In genomic region chr17:60506312-60506711, GRCh38 we compare ENCODE assay signal across 10 cellular contexts. TPM values are rescaled to one million over a fixed set of nuclear protein-coding genes. Genes with fewer than 3 reads are reported as not detected.
A peak's percentile ranks its signal among the peaks of the same experiment; 100 is the strongest.
DNase-seq lines count a peak whose midpoint lies in the region; ATAC-seq, FAIRE-seq and TF ChIP-seq lines count a peak whose summit lies in the region.
"Had no signal": no experiment of that assay in that cellular context is flagged by ENCODE, and none has a peak within 500 bp of the region (broad histone marks: within the 10 kb centered on the region; RNA-seq: fewer than 3 reads in every experiment).

No MANE protein-coding gene starts in this region.

- FAIRE-seq in GM12878 (lab: Jason Lieb, UNC): no peak
- FAIRE-seq in HepG2 (lab: Jason Lieb, UNC): no peak

- peaks cover 25% of the 10 kb centered on the region for H3K36me3 Mint-ChIP-seq in CD8-positive, alpha-beta T cell
- H3K36me3 Mint-ChIP-seq in activated CD4-positive, alpha-beta T cell treated with anti-CD3 and anti-CD28 coated beads, Interleukin-2, amount 10 ng/mL, durations not matched to agents 24 days and 14 days (ENCODE audit: low read depth): peaks cover 9% of the 10 kb centered on the region

- DNase-seq in CD8-positive, alpha-beta T cell: no peak
- peak; percentile 64 to 79 for DNase-seq in Kasumi-1 (lab: John Stamatoyannopoulos, UW)
- DNase-seq in GM12878 (ENCODE audit: low read depth, low spot score): no peak
- peak; percentile 9 for DNase-seq in HepG2 (ENCODE audit: low spot score)
- DNase-seq in 8988T: no peak
- no peak for DNase-seq in anterior cingulate cortex (lab: John Stamatoyannopoulos, UW)
- no peak for DNase-seq in stimulated activated naive CD8-positive, alpha-beta T cell treated with anti-CD3 and anti-CD28 coated beads, Interleukin-15, amount 100 ng/mL, for 72 hours
- no peak for DNase-seq in activated CD4-positive, alpha-beta T cell treated with anti-CD3 and anti-CD28 coated beads, Interleukin-2, amount 10 ng/mL, durations not matched to agents 24 days and 14 days
- DNase-seq: posterior cingulate gyrus had no signal

- peaks cover 48% of the 10 kb centered on the region for H3K4me1 Mint-ChIP-seq in CD8-positive, alpha-beta T cell (ENCODE audit: low read depth)
- peaks cover 25% of the 10 kb centered on the region for H3K4me1 Mint-ChIP-seq in stimulated activated naive CD8-positive, alpha-beta T cell treated with anti-CD3 and anti-CD28 coated beads, Interleukin-15, amount 100 ng/mL, for 72 hours
- peaks cover 10% of the 10 kb centered on the region for H3K4me1 Mint-ChIP-seq in activated CD4-positive, alpha-beta T cell treated with anti-CD3 and anti-CD28 coated beads, Interleukin-2, amount 10 ng/mL, durations not matched to agents 24 days and 14 days

- H3K36me3 ChIP-seq in CD8-positive, alpha-beta T cell (ENCODE audit: insufficient read depth, low read length): no peaks in the 10 kb centered on the region
- peaks cover 0 to 3% of the 10 kb centered on the region in 2 experiments; a peak in 1 of 4 replicates for H3K36me3 ChIP-seq in GM12878 (ENCODE audit: control insufficient read depth in 2 of 2, insufficient read depth in 2 of 2, low read length in 1 of 2)
- peaks cover 4 to 15% of the 10 kb centered on the region in 2 experiments for H3K36me3 ChIP-seq in HepG2 (replicated peaks in 1 of 2; ENCODE audit: control insufficient read depth in 1 of 2, insufficient read depth in 2 of 2, low read length in 2 of 2)

- H3K27ac ChIP-seq in CD8-positive, alpha-beta T cell (ENCODE audit: low read depth, low read length): no peak overlapping the region
- no peak overlapping the region for H3K27ac ChIP-seq in GM12878 (ENCODE audit: control insufficient read depth, insufficient read depth)
- no peak overlapping the region for H3K27ac ChIP-seq in HepG2 (ENCODE audit: extremely low read length, insufficient read depth, low read length)
- H3K27ac ChIP-seq: gastroesophageal sphincter had no signal

- SMC1A ChIA-PET in GM12878 (lab: Charles Lee; ENCODE audit: uncharacterized antibody, unreplicated experiment): interaction anchor here (0.6 kb wide), 1 partner anchor 242 kb away, joined by 3 read pairs; no protein-coding TSS in a partner anchor

- H3K27me3 Mint-ChIP-seq in CD8-positive, alpha-beta T cell (ENCODE audit: low read depth): no peaks in the 10 kb centered on the region
- H3K27me3 Mint-ChIP-seq in stimulated activated naive CD8-positive, alpha-beta T cell treated with anti-CD3 and anti-CD28 coated beads, Interleukin-15, amount 100 ng/mL, for 72 hours: no peaks in the 10 kb centered on the region
- H3K27me3 Mint-ChIP-seq in activated CD4-positive, alpha-beta T cell treated with anti-CD3 and anti-CD28 coated beads, Interleukin-2, amount 10 ng/mL, durations not matched to agents 24 days and 14 days: no peaks in the 10 kb centered on the region

- H3K4me3 Mint-ChIP-seq in CD8-positive, alpha-beta T cell: no peak overlapping the region
- H3K4me3 Mint-ChIP-seq in stimulated activated naive CD8-positive, alpha-beta T cell treated with anti-CD3 and anti-CD28 coated beads, Interleukin-15, amount 100 ng/mL, for 72 hours: no peak overlapping the region
- no peak overlapping the region for H3K4me3 Mint-ChIP-seq in activated CD4-positive, alpha-beta T cell treated with anti-CD3 and anti-CD28 coated beads, Interleukin-2, amount 10 ng/mL, durations not matched to agents 24 days and 14 days

- no peaks in the 10 kb centered on the region for H3K9me3 ChIP-seq in CD8-positive, alpha-beta T cell (ENCODE audit: low read length)
- H3K9me3 ChIP-seq in GM12878 (replicated peaks; ENCODE audit: control insufficient read depth, insufficient read depth, low read length) (no peaks in the 10 kb centered on the region), HepG2 (ENCODE audit: low read length) (no peaks in the 10 kb centered on the region)
- H3K9me3 ChIP-seq: gastroesophageal sphincter had no signal

- BruUV-seq in GM12878 (replicated peaks; lab: Mats Ljungman, UMichigan) (no TSS peak), HepG2 (replicated peaks; lab: Mats Ljungman, UMichigan) (no TSS peak)

- H4K20me1 ChIP-seq in GM12878 (ENCODE audit: control insufficient read depth, insufficient read depth) (peaks cover 5% of the 10 kb centered on the region; the same call in 1 of the 2 replicates), HepG2 (ENCODE audit: insufficient read depth, low read length) (peaks cover 16% of the 10 kb centered on the region)

- TF ChIP-seq EP300 in GM12878 (IDR thresholded peaks at IDR 0.05; ENCODE audit: borderline replicate concordance in 1 of 2, control insufficient read depth in 1 of 2, low read depth in 2 of 2, low read length in 2 of 2): no peak
- TF ChIP-seq EP300 in HepG2 (IDR thresholded peaks at IDR 0.05; ENCODE audit: low read depth in 2 of 2, low read length in 2 of 2): no peak
- TF ChIP-seq EP300 in HepG2 (CRISPR knock-in tag; IDR thresholded peaks at IDR 0.05; ENCODE audit: borderline replicate concordance): no peak

- in situ Hi-C loops in GM12878 (cut with MboI): no loop called here
- in situ Hi-C loops in HepG2 (cut with HindIII; ENCODE audit: extremely low pct_ligation_motif_present, low pct_unique_long_range_greater_than_20kb): no loop called here

- H2AFZ ChIP-seq in GM12878 (ENCODE audit: control insufficient read depth, low read depth, low read length) (no peak overlapping the region), HepG2 (ENCODE audit: low read length) (no peak overlapping the region)

- RAD21 ChIA-PET in GM12878 (lab: Charles Lee; ENCODE audit: unreplicated experiment): interaction anchor here (0.6 kb wide), 1 partner anchor 192 kb away, joined by 3 read pairs; no protein-coding TSS in a partner anchor

- H3K79me2 ChIP-seq in GM12878 (ENCODE audit: control insufficient read depth, insufficient read depth, low read length) (peaks cover 13% of the 10 kb centered on the region), HepG2 (ENCODE audit: insufficient read depth, low read length) (peaks cover 79% of the 10 kb centered on the region)

- H3K9ac ChIP-seq in GM12878 (ENCODE audit: control insufficient read depth, insufficient read depth, low read length) (no peak overlapping the region), HepG2 (ENCODE audit: insufficient read depth, low read depth, low read length) (no peak overlapping the region)

- POLR2A ChIA-PET in CD8-positive, alpha-beta T cell (lab: Charles Lee): no interaction called here
- POLR2A ChIA-PET in GM12878 (lab: Charles Lee) (no interaction called here), HepG2 (lab: Yijun Ruan, JAX) (interaction anchor here (0.8 to 1.1 kb wide), 2 partner anchors 20 to 94 kb away, joined by 3 to 5 read pairs; partner anchors contain the start of genes APPBP2 and PPM1D)

- H3K4me1 ChIP-seq in CD8-positive, alpha-beta T cell (ENCODE audit: insufficient read depth, low read length): peaks cover 3% of the 10 kb centered on the region
- H3K4me1 ChIP-seq in GM12878 (ENCODE audit: control insufficient read depth, insufficient read depth, low read length): no peaks in the 10 kb centered on the region
- peaks cover 6% of the 10 kb centered on the region; the same call in 1 of the 2 replicates for H3K4me1 ChIP-seq in HepG2 (ENCODE audit: insufficient read depth, low read length)

- WGBS in GM12878 (ENCODE audit: insufficient coverage, insufficient replicate concordance, low lambda C conversion rate, missing lambda C conversion rate): 94% methylated on average over 1 of the region's 1 CpG
- 95% methylated on average over 1 of the region's 1 CpG for WGBS in HepG2 (ENCODE audit: low lambda C conversion rate)

- peak overlapping the region; percentile 1 for H3K27ac Mint-ChIP-seq in CD8-positive, alpha-beta T cell
- peak overlapping the region in 1 of 2 donors; percentile 12 for H3K27ac Mint-ChIP-seq in stimulated activated naive CD8-positive, alpha-beta T cell treated with anti-CD3 and anti-CD28 coated beads, Interleukin-15, amount 100 ng/mL, for 72 hours
- H3K27ac Mint-ChIP-seq in activated CD4-positive, alpha-beta T cell treated with anti-CD3 and anti-CD28 coated beads, Interleukin-2, amount 10 ng/mL, durations not matched to agents 24 days and 14 days: no peak overlapping the region

- no peak for ATAC-seq in CD8-positive, alpha-beta T cell
- ATAC-seq in GM12878: no peak
- ATAC-seq in HepG2: peak; percentile 46; the same call in 2 of the 3 replicates
- no peak for ATAC-seq in stimulated activated naive CD8-positive, alpha-beta T cell treated with anti-CD3 and anti-CD28 coated beads, Interleukin-15, amount 100 ng/mL, for 72 hours
- ATAC-seq: gastroesophageal sphincter had no signal

- no peak for TF ChIP-seq POLR2A in GM12878 (IDR thresholded peaks at IDR 0.05; ENCODE audit: low read depth, low read length)
- no peak for TF ChIP-seq POLR2A in HepG2 (IDR thresholded peaks at IDR 0.05; ENCODE audit: insufficient read depth in 1 of 2, low read depth in 2 of 2, low read length in 2 of 2)

- no peak for TF ChIP-seq CTCF in CD8-positive, alpha-beta T cell (IDR thresholded peaks at IDR 0.05)
- TF ChIP-seq CTCF in GM12878 (IDR thresholded peaks at IDR 0.05 in 2 of 3, conservative IDR thresholded peaks at IDR 0.05 in 1 of 3; ENCODE audit: control insufficient read depth in 2 of 3, extremely low read depth in 1 of 3, insufficient read depth in 1 of 3, low read depth in 3 of 3, low read length in 3 of 3): no peak
- no peak for TF ChIP-seq CTCF in HepG2 (CRISPR knock-in tag; IDR thresholded peaks at IDR 0.05)

- CTCF ChIA-PET in CD8-positive, alpha-beta T cell (lab: Charles Lee): interaction anchor here (0.7 kb wide), 1 partner anchor 12 kb away, joined by 6 read pairs; no protein-coding TSS in a partner anchor
- CTCF ChIA-PET in GM12878 (lab: Yijun Ruan, JAX) (interaction anchor here (1.4 kb wide), 1 partner anchor 17 kb away, joined by 9 read pairs; no protein-coding TSS in a partner anchor), HepG2 (lab: Yijun Ruan, JAX; ENCODE audit: low intra/inter-chr PET ratio, low total read pairs) (no interaction called here)

- H3K9me3 Mint-ChIP-seq in CD8-positive, alpha-beta T cell: no peaks in the 10 kb centered on the region
- H3K9me3 Mint-ChIP-seq in stimulated activated naive CD8-positive, alpha-beta T cell treated with anti-CD3 and anti-CD28 coated beads, Interleukin-15, amount 100 ng/mL, for 72 hours: no peaks in the 10 kb centered on the region
- H3K9me3 Mint-ChIP-seq in activated CD4-positive, alpha-beta T cell treated with anti-CD3 and anti-CD28 coated beads, Interleukin-2, amount 10 ng/mL, durations not matched to agents 24 days and 14 days: no peaks in the 10 kb centered on the region

- TF ChIP-seq RAD21 in GM12878 (IDR thresholded peaks at IDR 0.05; ENCODE audit: insufficient read depth, low read depth, low read length) (no peak), HepG2 (CRISPR knock-in tag; IDR thresholded peaks at IDR 0.05) (no peak)

- H3K4me2 ChIP-seq in GM12878 (ENCODE audit: control insufficient read depth, insufficient read depth) (no peak overlapping the region), HepG2 (ENCODE audit: low read depth, low read length) (no peak overlapping the region)

- H3K4me3 ChIP-seq in CD8-positive, alpha-beta T cell (ENCODE audit: low read depth, low read length): no peak overlapping the region
- H3K4me3 ChIP-seq in GM12878 (no peak overlapping the region), HepG2 (replicated peaks in 1 of 3; ENCODE audit: insufficient read depth in 1 of 3, low read depth in 2 of 3, low read length in 3 of 3) (no peak overlapping the region)
- H3K4me3 ChIP-seq: gastroesophageal sphincter had no signal

- intact Hi-C loops in CD8-positive, alpha-beta T cell (cut with DNase I, micrococcal nuclease): no loop called here
- intact Hi-C loops in GM12878 (cut with micrococcal nuclease; ENCODE audit: unreplicated experiment): no loop called here
- intact Hi-C loops in HepG2 (cut with micrococcal nuclease; ENCODE audit: unreplicated experiment): no loop called here
- intact Hi-C loops in activated CD4-positive, alpha-beta T cell treated with anti-CD3 and anti-CD28 coated beads, Interleukin-2, amount 10 ng/mL, durations not matched to agents 24 days and 14 days (cut with micrococcal nuclease): no loop called here

- no peaks in the 10 kb centered on the region for H3K27me3 ChIP-seq in CD8-positive, alpha-beta T cell (ENCODE audit: insufficient read depth, low read length)
- H3K27me3 ChIP-seq in GM12878 (replicated peaks in 1 of 2; ENCODE audit: control insufficient read depth in 2 of 2, insufficient read depth in 2 of 2, low read length in 1 of 2): no peaks in the 10 kb centered on the region
- H3K27me3 ChIP-seq in HepG2 (ENCODE audit: control insufficient read depth in 1 of 2, insufficient read depth in 2 of 2, low read length in 2 of 2): no peaks in the 10 kb centered on the region
- H3K27me3 ChIP-seq: gastroesophageal sphincter had no signal

RNA-seq across cellular contexts. Expression of gene APPBP2, which starts 19.7 kb away (rescaled TPM):
- 10 to 100 TPM; 19.9 to 20.1 TPM for total RNA-seq in CD8-positive, alpha-beta T cell
- total RNA-seq in GM12878 (2013; cell fraction: nucleolus; rRNA removed): 30.8 and 50.6 TPM in 2 replicates
- total RNA-seq in GM12878 (2014; rRNA removed) (12.1 and 16.2 TPM in 2 replicates), GM12878 (2014; rRNA removed; fragmentation: Illumina TruSeq; extraction: Trizol) (14.1 and 14.5 TPM in 2 replicates), GM12878 (2021) (22.5 and 25.3 TPM in 2 replicates), HepG2 (2016; rRNA removed; fragmentation: Illumina TruSeq; extraction: Trizol) (45.8 and 68.8 TPM in 2 replicates)
- 4.2 TPM for polyA plus RNA-seq in GM12878 (2011; ENCODE audit: low read depth)
- polyA plus RNA-seq in GM12878 (2011; rRNA removed) (21.2 and 30.9 TPM in 2 replicates), GM12878 (2014; fragmentation: Illumina TruSeq; extraction: Trizol) (11.4 and 14.1 TPM in 2 replicates), GM12878 (2014; fragmentation: Nextera tagmentation; extraction: Ambion mirVana) (1 to 10 TPM; 4.3 to 5.7 TPM), GM12878 (2014; rRNA removed) (7.3 and 8.4 TPM in 2 replicates), GM12878 (2016; fragmentation: Nextera tagmentation; extraction: Ambion mirVana) (10 to 100 TPM; 30.3 to 30.8 TPM), HepG2 (2011; rRNA removed) (15.9 and 17.5 TPM in 2 replicates)
- 4.6 and 6.2 TPM in 2 replicates for polyA plus RNA-seq in GM12878 (2011; cell fraction: cytosol; rRNA removed)
- polyA plus RNA-seq in GM12878 (2011; cell fraction: nucleus; rRNA removed): 7.1 and 8.0 TPM in 2 replicates
- polyA plus RNA-seq in GM12878 (2012): 6.8 and 11.3 TPM in 2 replicates
- 17.1 and 30.9 TPM in 2 replicates for polyA minus RNA-seq in GM12878 (2011; rRNA and poly(A)+ RNA removed)
- polyA minus RNA-seq in GM12878 (2011; cell fraction: cytosol; rRNA and poly(A)+ RNA removed): 9.7 and 12.0 TPM in 2 replicates
- 6.3 and 11.2 TPM in 2 replicates for polyA minus RNA-seq in GM12878 (2011; cell fraction: nucleus; rRNA and poly(A)+ RNA removed)
- 5.2 and 7.9 TPM in 2 replicates for total RNA-seq in HepG2 (2016; cell fraction: cytosol; rRNA removed; fragmentation: Illumina TruSeq; extraction: Trizol; ENCODE audit: low read depth)
- total RNA-seq in HepG2 (2016; cell fraction: insoluble cytoplasmic fraction; rRNA removed; fragmentation: Illumina TruSeq; extraction: Trizol): 49.0 and 68.2 TPM in 2 replicates
- total RNA-seq in HepG2 (2016; cell fraction: membrane; rRNA removed; fragmentation: Illumina TruSeq; extraction: Trizol): 9.3 and 10.9 TPM in 2 replicates
- total RNA-seq in HepG2 (2016; cell fraction: nucleus; rRNA removed; fragmentation: Illumina TruSeq; extraction: Trizol): 23.2 and 23.8 TPM in 2 replicates
- 5.6 and 9.8 TPM in 2 replicates for polyA plus RNA-seq in HepG2 (2011; cell fraction: cytosol; rRNA removed)
- 7.9 and 10.8 TPM in 2 replicates for polyA plus RNA-seq in HepG2 (2011; cell fraction: nucleus; rRNA removed)
- 19.1 and 29.9 TPM in 2 replicates for polyA plus RNA-seq in HepG2 (2012)
- 0.89 and 1.1 TPM in 2 replicates for polyA plus RNA-seq in HepG2 (2016; cell fraction: cytosol; fragmentation: Illumina TruSeq; extraction: Trizol; ENCODE audit: low read depth)
- 30.1 and 36.8 TPM in 2 replicates for polyA plus RNA-seq in HepG2 (2016; cell fraction: insoluble cytoplasmic fraction; fragmentation: Illumina TruSeq; extraction: Trizol; ENCODE audit: low read depth)
- 2.9 and 3.3 TPM in 2 replicates for polyA plus RNA-seq in HepG2 (2016; cell fraction: membrane; fragmentation: Illumina TruSeq; extraction: Trizol; ENCODE audit: low read depth)
- polyA plus RNA-seq in HepG2 (2016; cell fraction: nucleus; fragmentation: Illumina TruSeq; extraction: Trizol; ENCODE audit: insufficient read depth, low read depth): 22.3 and 23.3 TPM in 2 replicates
- 18.9 and 33.5 TPM in 2 replicates for polyA minus RNA-seq in HepG2 (2011; rRNA and poly(A)+ RNA removed; ENCODE audit: low replicate concordance)
- polyA minus RNA-seq in HepG2 (2011; cell fraction: cytosol; rRNA and poly(A)+ RNA removed): 26.9 and 27.8 TPM in 2 replicates
- polyA minus RNA-seq in HepG2 (2011; cell fraction: nucleus; rRNA and poly(A)+ RNA removed): 31.4 and 41.6 TPM in 2 replicates
- 21.4 and 25.1 TPM in 2 replicates for total RNA-seq in activated CD4-positive, alpha-beta T cell treated with anti-CD3 and anti-CD28 coated beads, Interleukin-2, amount 10 ng/mL, durations not matched to agents 24 days and 14 days

Comparison
In these comparisons a context has a peak if more than half of its experiments do, and no peak if none do; other contexts are left out.
1. DNase-seq: peak in Kasumi-1 (2 of 2) and HepG2 (single experiment); none in CD8-positive, alpha-beta T cell (0 of 7), GM12878 (single experiment), 8988T (single experiment), anterior cingulate cortex (0 of 58), stimulated activated naive CD8-positive, alpha-beta T cell treated with anti-CD3 and anti-CD28 coated beads, Interleukin-15, amount 100 ng/mL, for 72 hours (0 of 2) and activated CD4-positive, alpha-beta T cell treated with anti-CD3 and anti-CD28 coated beads, Interleukin-2, amount 10 ng/mL, durations not matched to agents 24 days and 14 days (single experiment).